In genomic region chr19:55549500-55550320, GRCh38 we compare ENCODE assay signal across 11 cellular contexts. TPM values are rescaled to one million over a fixed set of nuclear protein-coding genes. Genes with fewer than 3 reads are reported as not detected.
DNase-seq lines count a peak whose midpoint lies in the region; ATAC-seq and TF ChIP-seq lines count a peak whose summit lies in the region.
"Had no signal": no experiment of that assay in that cellular context is flagged by ENCODE, and none has a peak within 500 bp of the region (broad histone marks: within the 10 kb centered on the region; RNA-seq: fewer than 3 reads in every experiment).

No MANE protein-coding gene starts in this region.

- peaks cover 6% of the 10 kb centered on the region for H3K4me1 Mint-ChIP-seq in stimulated activated naive CD8-positive, alpha-beta T cell treated with anti-CD3 and anti-CD28 coated beads, Interleukin-15, amount 100 ng/mL, for 72 hours

- no peak overlapping the region for H3K4me3 ChIP-seq in upper lobe of right lung
- H3K4me3 ChIP-seq: right lobe of liver had no signal

- H3K27me3 Mint-ChIP-seq in stimulated activated naive CD8-positive, alpha-beta T cell treated with anti-CD3 and anti-CD28 coated beads, Interleukin-15, amount 100 ng/mL, for 72 hours = peaks cover 55% of the 10 kb centered on the region

- H3K27ac ChIP-seq in upper lobe of right lung = no peak overlapping the region

- intact Hi-C loops in upper lobe of right lung (cut with DNase I) = no loop called here

- no peak overlapping the region for H3K4me3 Mint-ChIP-seq in stimulated activated naive CD8-positive, alpha-beta T cell treated with anti-CD3 and anti-CD28 coated beads, Interleukin-15, amount 100 ng/mL, for 72 hours
- H3K4me3 Mint-ChIP-seq: T-helper 1 cell treated with Interleukin-12 subunit alpha and Interleukin-12 subunit beta and Interleukin-4 antibody, amounts not matched to agents 30 μg/mL and 1 μg/mL, for 36 hours had no signal

- H3K27me3 ChIP-seq in upper lobe of right lung = no peaks in the 10 kb centered on the region

- peak; percentile 68 for DNase-seq in NCI-H82 (lab: John Stamatoyannopoulos, UW)
- DNase-seq in NCI-H82 treated with DMSO at 0.1 percent for 48 hours (lab: John Stamatoyannopoulos, UW; ENCODE audit: unreplicated experiment) = no peak
- DNase-seq in amniotic stem cell (lab: John Stamatoyannopoulos, UW) = peak; percentile 88
- DNase-seq in iPS-NIHi7 (ENCODE audit: extremely low spot score) = peak; percentile 66
- no peak for DNase-seq in upper lobe of right lung
- DNase-seq in activated CD8-positive, alpha-beta memory T cell treated with anti-CD3 and anti-CD28 coated beads for 24 hours = no peak
- DNase-seq in stimulated activated naive CD8-positive, alpha-beta T cell treated with anti-CD3 and anti-CD28 coated beads, Interleukin-15, amount 100 ng/mL, for 72 hours = no peak
- DNase-seq in activated T-cell treated with anti-CD3 and anti-CD28 coated beads, Interleukin-2, amount 50 U/mL, for 1 hour = no peak
- DNase-seq: DND-41 had no signal

- no peak overlapping the region for H3K27ac Mint-ChIP-seq in stimulated activated naive CD8-positive, alpha-beta T cell treated with anti-CD3 and anti-CD28 coated beads, Interleukin-15, amount 100 ng/mL, for 72 hours
- H3K27ac Mint-ChIP-seq: T-helper 1 cell treated with Interleukin-12 subunit alpha and Interleukin-12 subunit beta and Interleukin-4 antibody, amounts not matched to agents 30 μg/mL and 1 μg/mL, for 36 hours had no signal

- no peaks in the 10 kb centered on the region for H3K9me3 ChIP-seq in upper lobe of right lung
- H3K9me3 ChIP-seq: right lobe of liver had no signal

- peak; percentile 35 for ATAC-seq in upper lobe of right lung
- no peak for ATAC-seq in stimulated activated naive CD8-positive, alpha-beta T cell treated with anti-CD3 and anti-CD28 coated beads, Interleukin-15, amount 100 ng/mL, for 72 hours

- H3K36me3 ChIP-seq in upper lobe of right lung = no peaks in the 10 kb centered on the region
- H3K36me3 ChIP-seq: right lobe of liver had no signal

- no peaks in the 10 kb centered on the region for H3K4me1 ChIP-seq in upper lobe of right lung

- H3K9me3 Mint-ChIP-seq in stimulated activated naive CD8-positive, alpha-beta T cell treated with anti-CD3 and anti-CD28 coated beads, Interleukin-15, amount 100 ng/mL, for 72 hours = no peaks in the 10 kb centered on the region
- H3K9me3 Mint-ChIP-seq: T-helper 1 cell treated with Interleukin-12 subunit alpha and Interleukin-12 subunit beta and Interleukin-4 antibody, amounts not matched to agents 30 μg/mL and 1 μg/mL, for 36 hours had no signal

- TF ChIP-seq CTCF in upper lobe of right lung (IDR thresholded peaks at IDR 0.05) = no peak

RNA-seq across cellular contexts. Expression of gene SBK3, which starts 4.4 kb away (rescaled TPM):
- total RNA-seq in upper lobe of right lung = 1.8 TPM

RNA-seq across cellular contexts. Expression of gene SBK2, which starts 12.8 kb away (rescaled TPM):
- total RNA-seq in upper lobe of right lung = not detected
- total RNA-seq: right lobe of liver had no signal

RNA-seq across cellular contexts. Expression of gene ZNF579, which starts 30.9 kb away (rescaled TPM):
- total RNA-seq in upper lobe of right lung = 15.7 TPM

RNA-seq across cellular contexts. Expression of gene FIZ1, which starts 49.6 kb away (rescaled TPM):
- 14.9 TPM for total RNA-seq in upper lobe of right lung

RNA-seq across cellular contexts. Expression of gene ZNF524, which starts 50.4 kb away (rescaled TPM):
- 28.6 TPM for total RNA-seq in upper lobe of right lung

Comparison
In these comparisons a context has a peak if more than half of its experiments do, and no peak if none do; other contexts are left out.
1. DNase-seq: peak in NCI-H82 (single experiment), amniotic stem cell (single experiment) and iPS-NIHi7 (single experiment); none in NCI-H82 treated with DMSO at 0.1 percent for 48 hours (single experiment), upper lobe of right lung (single experiment), activated CD8-positive, alpha-beta memory T cell treated with anti-CD3 and anti-CD28 coated beads for 24 hours (single experiment), stimulated activated naive CD8-positive, alpha-beta T cell treated with anti-CD3 and anti-CD28 coated beads, Interleukin-15, amount 100 ng/mL, for 72 hours (0 of 2) and activated T-cell treated with anti-CD3 and anti-CD28 coated beads, Interleukin-2, amount 50 U/mL, for 1 hour (single experiment).